20 cellular contexts compared by ENCODE assay signal in the genomic region with DNA sequence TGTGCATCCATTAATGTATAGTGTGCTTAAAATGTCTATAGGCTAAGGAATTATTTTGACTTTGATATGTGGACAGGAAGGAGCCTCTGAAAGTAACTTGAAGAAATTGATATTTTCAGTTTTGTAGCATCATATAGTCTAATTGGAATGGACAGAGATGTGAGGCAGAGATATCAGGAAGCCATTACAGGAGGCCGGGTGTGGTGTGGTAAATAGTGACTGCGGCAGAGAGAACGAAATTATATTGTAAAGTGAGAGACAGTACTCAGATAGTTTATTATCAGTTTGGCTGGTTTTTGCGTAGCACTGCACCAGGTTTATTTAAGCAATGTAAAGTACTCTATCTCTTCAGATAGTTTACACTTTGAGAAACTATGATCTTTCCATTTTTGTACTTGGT.
DNase-seq lines count a peak whose midpoint lies in the region; ATAC-seq and TF ChIP-seq lines count a peak whose summit lies in the region.
"Had no signal": no experiment of that assay in that cellular context is flagged by ENCODE, and none has a peak within 500 bp of the region (broad histone marks: within the 10 kb centered on the region; RNA-seq: fewer than 3 reads in every experiment).

No MANE protein-coding gene starts in this region.

- H3K9ac ChIP-seq in endodermal cell (ENCODE audit: extremely low read depth, low read length, poor library complexity, severe bottlenecking): no peak overlapping the region
- H3K9ac ChIP-seq: BLaER1, GM23248 had no signal

- no peak overlapping the region for H3K4me3 ChIP-seq in breast epithelium
- no peak overlapping the region for H3K4me3 ChIP-seq in endodermal cell (ENCODE audit: low read length)
- H3K4me3 ChIP-seq: BLaER1, GM12878, GM23248 had no signal

- H3K27me3 ChIP-seq in breast epithelium: no peaks in the 10 kb centered on the region
- H3K27me3 ChIP-seq in endodermal cell (ENCODE audit: control insufficient read depth, insufficient read depth, low read length, poor library complexity, severe bottlenecking): no peaks in the 10 kb centered on the region
- H3K27me3 ChIP-seq: BLaER1 had no signal

- no peaks in the 10 kb centered on the region for H3K4me1 ChIP-seq in breast epithelium
- H3K4me1 ChIP-seq in endodermal cell (ENCODE audit: control insufficient read depth, insufficient read depth, low read length): no peaks in the 10 kb centered on the region
- H3K4me1 ChIP-seq: BLaER1 had no signal

- CTCF ChIA-PET in MCF 10A (lab: Yijun Ruan, JAX): no interaction called here
- CTCF ChIA-PET in activated CD8-positive, alpha-beta T cell treated with anti-CD3 and anti-CD28 coated beads, Interleukin-2, amount 10 ng/mL, durations not matched to agents 7 days and 5 days (lab: Charles Lee): no interaction called here

- TF ChIP-seq CTCF in MCF 10A (IDR thresholded peaks at IDR 0.05; ENCODE audit: unreplicated experiment) (no peak), breast epithelium (IDR thresholded peaks at IDR 0.05) (no peak), endodermal cell (conservative IDR thresholded peaks at IDR 0.05) (no peak), natural killer cell (IDR thresholded peaks at IDR 0.05) (no peak)

- DNase-seq in MCF 10A (ENCODE audit: unreplicated experiment) (no peak), breast epithelium (ENCODE audit: low spot score in 2 of 2) (no peak), endodermal cell (no peak), natural killer cell (no peak), retina (no peak)
- DNase-seq in activated CD8-positive, alpha-beta T cell treated with anti-CD3 and anti-CD28 coated beads, Interleukin-2, amount 10 ng/mL, durations not matched to agents 7 days and 5 days: no peak
- DNase-seq: CD4-positive, alpha-beta T cell; CD8-positive, alpha-beta memory T cell; DMS 273 treated with DMSO at 0.1 percent for 48 hours; DMS79; EL; GDM1; GM23248; H7; HCEC 1CT had no signal

- TF ChIP-seq POLR2A in breast epithelium (IDR thresholded peaks at IDR 0.05): no peak

- no TSS peak for BruUV-seq in MCF 10A (replicated peaks; lab: Mats Ljungman, UMichigan)

- no peaks in the 10 kb centered on the region for H3K9me3 ChIP-seq in breast epithelium
- H3K9me3 ChIP-seq in endodermal cell (ENCODE audit: control insufficient read depth, low read length): no peaks in the 10 kb centered on the region
- H3K9me3 ChIP-seq: BLaER1 had no signal

- H3K4me3 Mint-ChIP-seq in MCF 10A (ENCODE audit: unreplicated experiment) (no peak overlapping the region), endodermal cell (no peak overlapping the region), natural killer cell (peak overlapping the region; percentile 14)
- no peak overlapping the region for H3K4me3 Mint-ChIP-seq in activated CD8-positive, alpha-beta T cell treated with anti-CD3 and anti-CD28 coated beads, Interleukin-2, amount 10 ng/mL, durations not matched to agents 7 days and 5 days
- H3K4me3 Mint-ChIP-seq: B cell; CD4-positive, alpha-beta T cell had no signal

- peaks cover 6% of the 10 kb centered on the region for H3K9me3 Mint-ChIP-seq in MCF 10A (ENCODE audit: unreplicated experiment)
- no peaks in the 10 kb centered on the region for H3K9me3 Mint-ChIP-seq in endodermal cell
- no peaks in the 10 kb centered on the region for H3K9me3 Mint-ChIP-seq in natural killer cell
- H3K9me3 Mint-ChIP-seq in activated CD8-positive, alpha-beta T cell treated with anti-CD3 and anti-CD28 coated beads, Interleukin-2, amount 10 ng/mL, durations not matched to agents 7 days and 5 days (ENCODE audit: insufficient read depth): peaks cover 4% of the 10 kb centered on the region
- H3K9me3 Mint-ChIP-seq: CD4-positive, alpha-beta T cell had no signal

- H3K27ac Mint-ChIP-seq in MCF 10A (ENCODE audit: low read depth, unreplicated experiment): peak overlapping the region; percentile 25
- peak overlapping the region; percentile 22 for H3K27ac Mint-ChIP-seq in endodermal cell
- peak overlapping the region; percentile 54 to 60 for H3K27ac Mint-ChIP-seq in natural killer cell
- H3K27ac Mint-ChIP-seq in activated CD8-positive, alpha-beta T cell treated with anti-CD3 and anti-CD28 coated beads, Interleukin-2, amount 10 ng/mL, durations not matched to agents 7 days and 5 days: no peak overlapping the region
- H3K27ac Mint-ChIP-seq: B cell; CD4-positive, alpha-beta T cell had no signal

- H3K4me1 Mint-ChIP-seq in MCF 10A (ENCODE audit: insufficient read depth, unreplicated experiment): peaks cover 7% of the 10 kb centered on the region
- H3K4me1 Mint-ChIP-seq in endodermal cell: peaks cover 8% of the 10 kb centered on the region
- H3K4me1 Mint-ChIP-seq in natural killer cell: peaks cover 11 to 23% of the 10 kb centered on the region in 2 donors
- H3K4me1 Mint-ChIP-seq in activated CD8-positive, alpha-beta T cell treated with anti-CD3 and anti-CD28 coated beads, Interleukin-2, amount 10 ng/mL, durations not matched to agents 7 days and 5 days (ENCODE audit: low read depth): peaks cover 9% of the 10 kb centered on the region

- 95 to 100% methylated on average over 3 to 4 of the region's 4 CpGs for WGBS in endodermal cell (ENCODE audit: insufficient coverage in 1 of 2, insufficient read length in 1 of 2), 2 experiments

- no peak overlapping the region for H3K27ac ChIP-seq in breast epithelium
- no peak overlapping the region for H3K27ac ChIP-seq in endodermal cell (ENCODE audit: low read depth, low read length)
- H3K27ac ChIP-seq: 22Rv1, BLaER1, C4-2B, GM23248 had no signal

- ATAC-seq in natural killer cell: peak; percentile 43 to 86 (median 54)
- no peak for ATAC-seq in activated CD8-positive, alpha-beta T cell treated with anti-CD3 and anti-CD28 coated beads, Interleukin-2, amount 10 ng/mL, durations not matched to agents 7 days and 5 days
- ATAC-seq: GM12878 had no signal

- intact Hi-C loops in MCF 10A (cut with micrococcal nuclease): no loop called here
- intact Hi-C loops in breast epithelium (cut with DNase I; ENCODE audit: low total_unique reads): no loop called here
- intact Hi-C loops in natural killer cell (cut with micrococcal nuclease): no loop called here

- H3K27me3 Mint-ChIP-seq in MCF 10A (ENCODE audit: insufficient read depth, unreplicated experiment): no peaks in the 10 kb centered on the region
- no peaks in the 10 kb centered on the region for H3K27me3 Mint-ChIP-seq in endodermal cell (ENCODE audit: insufficient read depth)
- no peaks in the 10 kb centered on the region for H3K27me3 Mint-ChIP-seq in natural killer cell (ENCODE audit: low read depth in 2 of 2)
- H3K27me3 Mint-ChIP-seq in activated CD8-positive, alpha-beta T cell treated with anti-CD3 and anti-CD28 coated beads, Interleukin-2, amount 10 ng/mL, durations not matched to agents 7 days and 5 days (ENCODE audit: low read depth): no peaks in the 10 kb centered on the region
- H3K27me3 Mint-ChIP-seq: B cell; CD4-positive, alpha-beta T cell; CD8-positive, alpha-beta memory T cell had no signal

- POLR2A ChIA-PET in MCF 10A (lab: Yijun Ruan, JAX): no interaction called here
- POLR2A ChIA-PET in activated CD8-positive, alpha-beta T cell treated with anti-CD3 and anti-CD28 coated beads, Interleukin-2, amount 10 ng/mL, durations not matched to agents 7 days and 5 days (lab: Charles Lee): no interaction called here

- H3K36me3 ChIP-seq in breast epithelium: no peaks in the 10 kb centered on the region
- no peaks in the 10 kb centered on the region for H3K36me3 ChIP-seq in endodermal cell (ENCODE audit: control insufficient read depth, insufficient read depth, low read length)

- H3K36me3 Mint-ChIP-seq in MCF 10A (ENCODE audit: insufficient read depth, unreplicated experiment) (peaks cover 13% of the 10 kb centered on the region), endodermal cell (ENCODE audit: low read depth) (peaks cover 9% of the 10 kb centered on the region), natural killer cell (no peaks in the 10 kb centered on the region)
- peaks cover 29% of the 10 kb centered on the region for H3K36me3 Mint-ChIP-seq in activated CD8-positive, alpha-beta T cell treated with anti-CD3 and anti-CD28 coated beads, Interleukin-2, amount 10 ng/mL, durations not matched to agents 7 days and 5 days (ENCODE audit: low read depth)
